In genomic region chr2:130241041-130241707, GRCh38 we compare ENCODE assay signal across 13 cellular contexts. TPM values are rescaled to one million over a fixed set of nuclear protein-coding genes. Genes with fewer than 3 reads are reported as not detected.
DNase-seq lines count a peak whose midpoint lies in the region; ATAC-seq and TF ChIP-seq lines count a peak whose summit lies in the region.
"Had no signal": no experiment of that assay in that cellular context is flagged by ENCODE, and none has a peak within 500 bp of the region (broad histone marks: within the 10 kb centered on the region; RNA-seq: fewer than 3 reads in every experiment).

No MANE protein-coding gene starts in this region.

- intact Hi-C loops in stomach (cut with DNase I; ENCODE audit: low total_unique reads) = no loop called here

- H3K27ac ChIP-seq in HEK293 (ENCODE audit: extremely low read depth, low read depth, low read length) (no peak overlapping the region), RWPE2 (ENCODE audit: poor library complexity, severe bottlenecking) (peak overlapping the region; percentile 55), stomach (no peak overlapping the region)
- H3K27ac ChIP-seq: right atrium auricular region had no signal

- H3K9me3 Mint-ChIP-seq in stimulated activated memory B cell treated with anti-CD40 and anti-IgM and Interleukin-4, amounts not matched to agents 10 μg/mL and 1 μg/mL and 100 μg/mL, for 72 hours = no peaks in the 10 kb centered on the region
- H3K9me3 Mint-ChIP-seq: activated T-cell treated with anti-CD3 and anti-CD28 coated beads, Interleukin-2, amount 50 U/mL, for 72 hours; IgD-negative memory B cell had no signal

- H3K4me3 ChIP-seq in HEK293 (ENCODE audit: low read depth, low read length) (no peak overlapping the region), RWPE2 (ENCODE audit: severe bottlenecking) (no peak overlapping the region), fibroblast of pulmonary artery (replicated peaks; ENCODE audit: low read depth, low read length) (no peak overlapping the region), stomach (no peak overlapping the region)
- H3K4me3 ChIP-seq: right atrium auricular region had no signal

- no peak for TF ChIP-seq EP300 in stomach (IDR thresholded peaks at IDR 0.05)

- H3K27me3 ChIP-seq in RWPE2 (ENCODE audit: insufficient read depth, poor library complexity, severe bottlenecking) (no peaks in the 10 kb centered on the region), stomach (peaks cover 0 to 14% (median 0%) of the 10 kb centered on the region in 3 donors)
- H3K27me3 ChIP-seq: right atrium auricular region had no signal

- ATAC-seq in RWPE2 (ENCODE audit: low read depth) = peak; percentile 99
- no peak for ATAC-seq in stimulated activated memory B cell treated with anti-CD40 and anti-IgM and Interleukin-4, amounts not matched to agents 10 μg/mL and 1 μg/mL and 100 μg/mL, for 72 hours
- ATAC-seq: activated T-cell treated with anti-CD3 and anti-CD28 coated beads, Interleukin-2, amount 50 U/mL, for 72 hours had no signal

- 58 to 80% (median 68%) methylated on average over 8 of the region's 8 CpGs for WGBS in stomach, 5 donors

- H3K36me3 ChIP-seq in HEK293 (ENCODE audit: control insufficient read depth in 2 of 2, insufficient read depth in 1 of 2, low read length in 2 of 2) (no peaks in the 10 kb centered on the region), RWPE2 (ENCODE audit: low read depth) (no peaks in the 10 kb centered on the region), stomach (no peaks in the 10 kb centered on the region)
- H3K36me3 ChIP-seq: right atrium auricular region had no signal

- DNase-seq in RWPE2 (ENCODE audit: low spot score) (no peak), fibroblast of pulmonary artery (ENCODE audit: low read depth) (peak; percentile 6), stomach (peak; percentile 58), ureter (ENCODE audit: low spot score) (no peak)
- no peak for DNase-seq in activated T-cell treated with anti-CD3 and anti-CD28 coated beads, Interleukin-2, amount 50 U/mL, for 1 hour
- DNase-seq: activated T-cell treated with anti-CD3 and anti-CD28 coated beads, Interleukin-2, amount 50 U/mL, for 72 hours; OCI-M1 had no signal

- H3K4me1 Mint-ChIP-seq in stimulated activated memory B cell treated with anti-CD40 and anti-IgM and Interleukin-4, amounts not matched to agents 10 μg/mL and 1 μg/mL and 100 μg/mL, for 72 hours = no peaks in the 10 kb centered on the region
- H3K4me1 Mint-ChIP-seq: IgD-negative memory B cell had no signal

- no peak overlapping the region for H3K4me3 Mint-ChIP-seq in stimulated activated memory B cell treated with anti-CD40 and anti-IgM and Interleukin-4, amounts not matched to agents 10 μg/mL and 1 μg/mL and 100 μg/mL, for 72 hours
- H3K4me3 Mint-ChIP-seq: activated T-cell treated with anti-CD3 and anti-CD28 coated beads, Interleukin-2, amount 50 U/mL, for 72 hours; IgD-negative memory B cell had no signal

- no peaks in the 10 kb centered on the region for H3K36me3 Mint-ChIP-seq in stimulated activated memory B cell treated with anti-CD40 and anti-IgM and Interleukin-4, amounts not matched to agents 10 μg/mL and 1 μg/mL and 100 μg/mL, for 72 hours
- H3K36me3 Mint-ChIP-seq: IgD-negative memory B cell had no signal

- no peaks in the 10 kb centered on the region for H3K9me3 ChIP-seq in HEK293 (ENCODE audit: control insufficient read depth, insufficient read depth, low read depth, low read length)
- H3K9me3 ChIP-seq in RWPE2 (ENCODE audit: severe bottlenecking) = no peaks in the 10 kb centered on the region
- H3K9me3 ChIP-seq in stomach = no peaks in the 10 kb centered on the region
- H3K9me3 ChIP-seq: right atrium auricular region had no signal

- no peaks in the 10 kb centered on the region for H3K4me1 ChIP-seq in HEK293 (ENCODE audit: control insufficient read depth, insufficient read depth, low read length)
- H3K4me1 ChIP-seq in RWPE2 (ENCODE audit: insufficient read depth, poor library complexity, severe bottlenecking) = no peaks in the 10 kb centered on the region
- peaks cover 0 to 7% (median 0%) of the 10 kb centered on the region in 4 donors for H3K4me1 ChIP-seq in stomach
- H3K4me1 ChIP-seq: right atrium auricular region had no signal

- no peak overlapping the region for H3K27ac Mint-ChIP-seq in stimulated activated memory B cell treated with anti-CD40 and anti-IgM and Interleukin-4, amounts not matched to agents 10 μg/mL and 1 μg/mL and 100 μg/mL, for 72 hours
- H3K27ac Mint-ChIP-seq: activated T-cell treated with anti-CD3 and anti-CD28 coated beads, Interleukin-2, amount 50 U/mL, for 72 hours; IgD-negative memory B cell had no signal

- TF ChIP-seq CTCF in HEK293 (tag by site-specific recombination; IDR thresholded peaks at IDR 0.05) = no peak
- TF ChIP-seq CTCF in RWPE2 (IDR thresholded peaks at IDR 0.05; ENCODE audit: poor library complexity, severe bottlenecking) = no peak
- TF ChIP-seq CTCF in fibroblast of pulmonary artery (IDR thresholded peaks at IDR 0.05; ENCODE audit: low read length, missing control alignments) = no peak
- TF ChIP-seq CTCF in stomach (IDR thresholded peaks at IDR 0.05) = no peak

- peaks cover 9% of the 10 kb centered on the region for H3K27me3 Mint-ChIP-seq in stimulated activated memory B cell treated with anti-CD40 and anti-IgM and Interleukin-4, amounts not matched to agents 10 μg/mL and 1 μg/mL and 100 μg/mL, for 72 hours

- CTCF ChIA-PET in HEK293 (lab: Yijun Ruan, JAX) = no interaction called here

- POLR2A ChIA-PET in HEK293 (lab: Yijun Ruan, JAX) = no interaction called here

- TF ChIP-seq POLR2A in stomach (IDR thresholded peaks at IDR 0.05) = no peak

TF ChIP-seq in HEK293, 187 proteins besides CTCF, POLR2A, EP300 and RAD21 (continues in another document):
- TF ChIP-seq ZNF629 (tag by site-specific recombination; IDR thresholded peaks at IDR 0.05) = peak; percentile 32; the same call in 1 of the 2 replicates
- TF ChIP-seq, protein P1, sequence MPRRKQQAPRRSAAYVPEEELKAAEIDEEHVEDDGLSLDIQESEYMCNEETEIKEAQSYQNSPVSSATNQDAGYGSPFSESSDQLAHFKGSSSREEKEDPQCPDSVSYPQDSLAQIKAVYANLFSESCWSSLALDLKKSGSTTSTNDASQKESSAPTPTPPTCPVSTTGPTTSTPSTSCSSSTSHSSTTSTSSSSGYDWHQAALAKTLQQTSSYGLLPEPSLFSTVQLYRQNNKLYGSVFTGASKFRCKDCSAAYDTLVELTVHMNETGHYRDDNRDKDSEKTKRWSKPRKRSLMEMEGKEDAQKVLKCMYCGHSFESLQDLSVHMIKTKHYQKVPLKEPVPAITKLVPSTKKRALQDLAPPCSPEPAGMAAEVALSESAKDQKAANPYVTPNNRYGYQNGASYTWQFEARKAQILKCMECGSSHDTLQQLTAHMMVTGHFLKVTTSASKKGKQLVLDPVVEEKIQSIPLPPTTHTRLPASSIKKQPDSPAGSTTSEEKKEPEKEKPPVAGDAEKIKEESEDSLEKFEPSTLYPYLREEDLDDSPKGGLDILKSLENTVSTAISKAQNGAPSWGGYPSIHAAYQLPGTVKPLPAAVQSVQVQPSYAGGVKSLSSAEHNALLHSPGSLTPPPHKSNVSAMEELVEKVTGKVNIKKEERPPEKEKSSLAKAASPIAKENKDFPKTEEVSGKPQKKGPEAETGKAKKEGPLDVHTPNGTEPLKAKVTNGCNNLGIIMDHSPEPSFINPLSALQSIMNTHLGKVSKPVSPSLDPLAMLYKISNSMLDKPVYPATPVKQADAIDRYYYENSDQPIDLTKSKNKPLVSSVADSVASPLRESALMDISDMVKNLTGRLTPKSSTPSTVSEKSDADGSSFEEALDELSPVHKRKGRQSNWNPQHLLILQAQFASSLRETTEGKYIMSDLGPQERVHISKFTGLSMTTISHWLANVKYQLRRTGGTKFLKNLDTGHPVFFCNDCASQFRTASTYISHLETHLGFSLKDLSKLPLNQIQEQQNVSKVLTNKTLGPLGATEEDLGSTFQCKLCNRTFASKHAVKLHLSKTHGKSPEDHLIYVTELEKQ (tag by site-specific recombination; IDR thresholded peaks at IDR 0.05; ENCODE audit: borderline replicate concordance) = peak; percentile 46; the same call in 1 of the 2 replicates
- no peak for TF ChIP-seq ZNF670 (tag by site-specific recombination; IDR thresholded peaks at IDR 0.05; ENCODE audit: low read depth)
- no peak for TF ChIP-seq ZNF24 (tag by site-specific recombination; IDR thresholded peaks at IDR 0.05)
- no peak for TF ChIP-seq ZNF354C (tag by site-specific recombination; IDR thresholded peaks at IDR 0.05; ENCODE audit: borderline replicate concordance, low read depth)
- 0 out of 2 replicates have a peak, but pooled peaks have one; percentile 34 for TF ChIP-seq ZNF366 (tag by site-specific recombination; conservative IDR thresholded peaks at IDR 0.05)
- no peak for TF ChIP-seq ZNF530 (tag by site-specific recombination; IDR thresholded peaks at IDR 0.05; ENCODE audit: low read depth)
- peak; percentile 66 for TF ChIP-seq SP7 (tag by site-specific recombination; IDR thresholded peaks at IDR 0.05)
- TF ChIP-seq ZNF792 (tag by site-specific recombination; IDR thresholded peaks at IDR 0.05) = no peak
- no peak for TF ChIP-seq SCRT1 (tag by site-specific recombination; IDR thresholded peaks at IDR 0.05; ENCODE audit: borderline replicate concordance)
- TF ChIP-seq MEIS1 (CRISPR knock-in tag; IDR thresholded peaks at IDR 0.05; ENCODE audit: borderline replicate concordance) = no peak
- no peak for TF ChIP-seq ZSCAN18 (tag by site-specific recombination; IDR thresholded peaks at IDR 0.05)

RNA-seq across cellular contexts. Expression of gene TUBA3E, which starts 42.9 kb away (rescaled TPM):
- total RNA-seq in stomach (not detected), ureter (not detected)
- polyA plus RNA-seq in stomach = not detected
- total RNA-seq: activated T-cell treated with anti-CD3 and anti-CD28 coated beads, Interleukin-2, amount 50 U/mL, for 72 hours; lower leg skin; urinary bladder had no signal
- polyA plus RNA-seq: IgD-negative memory B cell, urinary bladder had no signal

RNA-seq across cellular contexts. Expression of gene MZT2B, which starts 59.1 kb away (rescaled TPM):
- 100 to 1,000 TPM in 2 of 5 donors, 10 to 100 TPM in 3; 52.3 to 521 (median 87.5) TPM for total RNA-seq in stomach
- 100 to 1,000 TPM; 288 to 357 (median 354) TPM for polyA plus RNA-seq in stomach
- total RNA-seq in ureter = 165 TPM

RNA-seq across cellular contexts. Expression of gene SMPD4, which starts 59.8 kb away (rescaled TPM):
- 100 to 1,000 TPM in 1 of 5 donors, 10 to 100 TPM in 4; 11.4 to 109 (median 36.8) TPM for total RNA-seq in stomach
- 10 to 100 TPM; 16.2 to 35.8 (median 19.8) TPM for polyA plus RNA-seq in stomach
- total RNA-seq in ureter = 39.6 TPM

Comparison
In these comparisons a context has a peak if more than half of its experiments do, and no peak if none do; other contexts are left out.
1. DNase-seq: peak in fibroblast of pulmonary artery (single experiment) and stomach (single experiment); none in RWPE2 (single experiment), ureter (single experiment) and activated T-cell treated with anti-CD3 and anti-CD28 coated beads, Interleukin-2, amount 50 U/mL, for 1 hour (single experiment).